1 cellular context compared by ENCODE assay signal in the genomic region with DNA sequence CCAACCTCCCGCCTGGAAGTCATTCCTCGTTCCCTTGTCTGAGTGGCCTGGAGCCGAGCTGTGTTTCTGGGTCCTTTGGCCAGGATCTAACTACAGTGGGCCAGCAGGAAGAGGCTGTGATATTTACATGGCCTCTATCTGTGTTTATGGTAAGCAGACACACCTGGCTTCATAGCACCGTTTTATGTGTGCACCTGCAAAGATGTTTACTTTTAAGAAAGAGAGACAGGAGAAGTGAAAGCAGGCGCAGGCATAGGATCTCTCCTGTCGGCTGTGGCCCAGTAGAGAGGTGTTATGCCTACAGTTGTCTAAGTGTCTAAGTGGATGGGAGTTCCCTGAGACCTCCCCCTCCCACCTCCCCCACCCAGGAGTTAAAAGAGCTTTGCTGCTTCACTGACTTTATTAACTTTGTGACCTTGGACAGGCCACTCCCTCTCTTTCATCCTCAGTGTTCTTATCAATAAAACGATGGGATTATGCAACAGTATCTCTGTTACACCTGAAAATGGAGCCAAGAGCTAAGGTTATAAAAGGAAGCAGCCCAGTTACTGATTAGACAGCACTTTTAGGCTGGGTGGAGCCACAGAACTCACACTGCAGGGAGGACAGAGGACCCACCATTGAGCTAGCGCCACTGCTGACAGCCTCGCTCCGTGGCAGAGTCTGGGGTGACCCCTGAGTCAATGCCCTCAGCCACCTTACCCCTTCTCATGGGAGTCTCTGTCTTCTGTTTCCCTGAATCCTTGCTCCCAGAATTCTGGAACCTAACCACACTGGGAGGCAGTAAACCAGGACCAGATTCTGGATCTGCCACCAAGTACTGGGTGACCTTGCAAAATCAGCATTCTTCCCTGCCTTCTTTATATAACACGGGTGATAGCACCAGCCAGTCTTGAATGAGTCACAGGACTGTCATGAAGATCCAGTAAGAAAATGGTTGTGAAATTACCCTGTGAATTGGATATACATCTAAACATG.
TF ChIP-seq lines count a peak whose summit lies in the region.

No MANE protein-coding gene starts in this region.

TF ChIP-seq in liver, 16 proteins besides CTCF, POLR2A, EP300 and RAD21 (continued from another document):
- peak; percentile 81 for TF ChIP-seq MAX (IDR thresholded peaks at IDR 0.05)
- TF ChIP-seq NR2F2 (IDR thresholded peaks at IDR 0.05), result peak; percentile 61
- TF ChIP-seq ZBTB33 (IDR thresholded peaks at IDR 0.05), result peak; percentile 78
